Comparison of ENCODE assay signal across 16 cellular contexts in genomic region chr4:6281436-6282144, GRCh38. TPM values are rescaled to one million over a fixed set of nuclear protein-coding genes. Genes with fewer than 3 reads are reported as not detected.
DNase-seq lines count a peak whose midpoint lies in the region; ATAC-seq and TF ChIP-seq lines count a peak whose summit lies in the region.
"Had no signal": no experiment of that assay in that cellular context is flagged by ENCODE, and none has a peak within 500 bp of the region (broad histone marks: within the 10 kb centered on the region; RNA-seq: fewer than 3 reads in every experiment).

No MANE protein-coding gene starts in this region.

- no peak for TF ChIP-seq CTCF in WTC11 (IDR thresholded peaks at IDR 0.05)
- TF ChIP-seq CTCF in esophagus muscularis mucosa (IDR thresholded peaks at IDR 0.05), result no peak
- no peak for TF ChIP-seq CTCF in testis (IDR thresholded peaks at IDR 0.05)

- CTCF ChIA-PET in WTC11 (lab: Charles Lee), result interaction anchor here (1.2 to 2.0 kb wide), 3 partner anchors 31 to 50 kb away, joined by 4 to 12 read pairs (median 5); no protein-coding TSS in a partner anchor

- no peaks in the 10 kb centered on the region for H3K4me1 Mint-ChIP-seq in WTC11

- H3K27ac ChIP-seq in esophagus muscularis mucosa (replicated peaks in 1 of 4), result peak overlapping the region; percentile 82 to 97 (median 94)
- peak overlapping the region; percentile 34 to 47 for H3K27ac ChIP-seq in testis
- H3K27ac ChIP-seq: brain microvascular endothelial cell, prostate gland had no signal

- peak overlapping the region; percentile 76 for H3K27ac Mint-ChIP-seq in WTC11

- WGBS in esophagus muscularis mucosa, result 92% methylated on average over 7 of the region's 16 CpGs
- 69 to 77% methylated on average over 11 to 16 of the region's 16 CpGs for WGBS in testis, 2 donors

- no peaks in the 10 kb centered on the region for H3K9me3 ChIP-seq in esophagus muscularis mucosa
- no peaks in the 10 kb centered on the region for H3K9me3 ChIP-seq in testis
- H3K9me3 ChIP-seq: prostate gland had no signal

- H3K36me3 ChIP-seq in esophagus muscularis mucosa, result peaks cover 0 to 81% (median 49%) of the 10 kb centered on the region in 4 donors
- no peaks in the 10 kb centered on the region for H3K36me3 ChIP-seq in testis (ENCODE audit: low read depth, missing control alignments)
- H3K36me3 ChIP-seq: brain microvascular endothelial cell had no signal

- DNase-seq in WTC11 (ENCODE audit: low spot score) (no peak), esophagus muscularis mucosa (ENCODE audit: extremely low spot score) (no peak), medulla oblongata (ENCODE audit: extremely low spot score) (peak; percentile 64), testis (peak; percentile 82), GF-D8 (lab: John Stamatoyannopoulos, UW) (no peak), DMS53 treated with DMSO at 0.1 percent for 48 hours (lab: John Stamatoyannopoulos, UW; ENCODE audit: unreplicated experiment) (no peak), UCSD-AML1 (lab: John Stamatoyannopoulos, UW; ENCODE audit: unreplicated experiment) (no peak), NCI-H2227 (lab: John Stamatoyannopoulos, UW; ENCODE audit: unreplicated experiment) (no peak)
- DNase-seq: activated CD4-positive, CD25-positive, alpha-beta regulatory T cell; activated gamma-delta T cell treated with Interleukin-2 at 50 U/mL for 16 hours; brain microvascular endothelial cell; effector CD8-positive, alpha-beta T cell; GOT3; NCI-H2081 treated with DMSO at 0.1 percent for 48 hours; NCI-H69 had no signal

- ATAC-seq in WTC11, result no peak

- H3K9me3 Mint-ChIP-seq in WTC11, result no peaks in the 10 kb centered on the region

- H3K27me3 ChIP-seq in esophagus muscularis mucosa, result no peaks in the 10 kb centered on the region
- no peaks in the 10 kb centered on the region for H3K27me3 ChIP-seq in testis
- H3K27me3 ChIP-seq: brain microvascular endothelial cell had no signal

- no peak for TF ChIP-seq POLR2A in esophagus muscularis mucosa (IDR thresholded peaks at IDR 0.05; ENCODE audit: low read depth)
- no peak for TF ChIP-seq POLR2A in testis (IDR thresholded peaks at IDR 0.05)

- H3K4me3 Mint-ChIP-seq in WTC11, result no peak overlapping the region

- POLR2A ChIA-PET in WTC11 (lab: Charles Lee), result no interaction called here

- H3K36me3 Mint-ChIP-seq in WTC11, result peaks cover 5% of the 10 kb centered on the region; the same call in 1 of the 2 replicates

- TF ChIP-seq EP300 in esophagus muscularis mucosa (IDR thresholded peaks at IDR 0.05), result no peak

- intact Hi-C loops in esophagus muscularis mucosa (cut with DNase I) (no loop called here), testis (cut with DNase I; ENCODE audit: low total_unique reads) (no loop called here)

- H3K4me1 ChIP-seq in esophagus muscularis mucosa (peaks cover 60 to 69% (median 67%) of the 10 kb centered on the region in 4 donors), testis (peaks cover 54% of the 10 kb centered on the region)
- H3K4me1 ChIP-seq: prostate gland had no signal

- no peaks in the 10 kb centered on the region for H3K27me3 Mint-ChIP-seq in WTC11 (ENCODE audit: low read depth)

- H3K4me3 ChIP-seq in esophagus muscularis mucosa (no peak overlapping the region), testis (no peak overlapping the region)
- H3K4me3 ChIP-seq: prostate gland had no signal

TF ChIP-seq in WTC11, 78 proteins besides CTCF, POLR2A, EP300 and RAD21 (continues in another document):
- TF ChIP-seq MXD4 (CRISPR knock-in tag; IDR thresholded peaks at IDR 0.05; ENCODE audit: borderline replicate concordance) (no peak), ZNF281 (CRISPR knock-in tag; IDR thresholded peaks at IDR 0.05) (no peak), HMGXB4 (CRISPR knock-in tag; IDR thresholded peaks at IDR 0.05) (no peak), ZNF121 (CRISPR knock-in tag; IDR thresholded peaks at IDR 0.05) (no peak), ZSCAN18 (CRISPR knock-in tag; IDR thresholded peaks at IDR 0.05) (no peak), IRF1 (CRISPR knock-in tag; IDR thresholded peaks at IDR 0.05) (no peak), NFATC4 (CRISPR knock-in tag; IDR thresholded peaks at IDR 0.05) (no peak), RORB (CRISPR knock-in tag; IDR thresholded peaks at IDR 0.05) (no peak), ESRRA (CRISPR knock-in tag; IDR thresholded peaks at IDR 0.05; ENCODE audit: borderline replicate concordance) (no peak), SMAD4 (CRISPR knock-in tag; IDR thresholded peaks at IDR 0.05) (no peak), NFE2L1 (CRISPR knock-in tag; IDR thresholded peaks at IDR 0.05) (no peak), NFYB (CRISPR knock-in tag; conservative IDR thresholded peaks at IDR 0.05; ENCODE audit: low read depth) (no peak), TEAD1 (CRISPR knock-in tag; IDR thresholded peaks at IDR 0.05) (no peak), JUN (CRISPR knock-in tag; IDR thresholded peaks at IDR 0.05) (no peak), PREB (CRISPR knock-in tag; IDR thresholded peaks at IDR 0.05; ENCODE audit: borderline replicate concordance) (no peak)

RNA-seq across cellular contexts. Expression of gene WFS1, which starts 11.9 kb away (rescaled TPM):
- total RNA-seq in WTC11 (2021), result 33.0 to 35.8 TPM (median 34.7 TPM) in 3 replicates
- total RNA-seq in esophagus muscularis mucosa, result 100 to 1,000 TPM in 2 of 4 donors, 10 to 100 TPM in 2; 62.3 to 159 (median 104) TPM
- 100 to 1,000 TPM; 124 to 202 TPM for total RNA-seq in testis
- polyA plus RNA-seq in testis (ENCODE audit: insufficient read depth, low read depth, low replicate concordance), result 80.4 TPM

Comparison
In these comparisons a context has a peak if more than half of its experiments do, and no peak if none do; other contexts are left out.
1. DNase-seq: peak in medulla oblongata (single experiment) and testis (single experiment); none in WTC11 (single experiment), esophagus muscularis mucosa (single experiment), GF-D8 (single experiment), DMS53 treated with DMSO at 0.1 percent for 48 hours (single experiment), UCSD-AML1 (single experiment) and NCI-H2227 (single experiment).